20 cellular contexts compared by ENCODE assay signal in genomic region chr4:7237863-7238262, GRCh38. TPM values are rescaled to one million over a fixed set of nuclear protein-coding genes. Genes with fewer than 3 reads are reported as not detected.
DNase-seq lines count a peak whose midpoint lies in the region; ATAC-seq and TF ChIP-seq lines count a peak whose summit lies in the region.
"Had no signal": no experiment of that assay in that cellular context is flagged by ENCODE, and none has a peak within 500 bp of the region (broad histone marks: within the 10 kb centered on the region; RNA-seq: fewer than 3 reads in every experiment).

No MANE protein-coding gene starts in this region.

- H3K9me3 ChIP-seq in adipocyte (ENCODE audit: control insufficient read depth, low read length) (peaks cover 6% of the 10 kb centered on the region), hepatocyte (ENCODE audit: low read depth) (no peaks in the 10 kb centered on the region)
- H3K9me3 ChIP-seq: Caco-2, SJSA1 had no signal

- H3K27ac ChIP-seq in hepatocyte = peak overlapping the region; percentile 62
- H3K27ac ChIP-seq in GM23338 (ENCODE audit: low read depth) = no peak overlapping the region
- H3K27ac ChIP-seq: SJSA1 had no signal

- H3K4me2 ChIP-seq in hepatocyte = no peak overlapping the region
- H3K4me2 ChIP-seq in GM23338 = no peak overlapping the region

- H3K4me1 Mint-ChIP-seq in GM23338 = no peaks in the 10 kb centered on the region
- H3K4me1 Mint-ChIP-seq: CD14-positive monocyte had no signal

- peak; percentile 40 for DNase-seq in AG09319 (ENCODE audit: extremely low read depth, low read depth)
- DNase-seq in adipocyte (ENCODE audit: low read depth) = peak; percentile 30
- peak; percentile 46 to 51 for DNase-seq in foreskin fibroblast
- no peak for DNase-seq in hepatocyte (ENCODE audit: low spot score)
- DNase-seq in cortex of kidney (lab: John Stamatoyannopoulos, UW) = no peak
- DNase-seq in GM23338 (ENCODE audit: low spot score) = no peak
- DNase-seq: AML-193, Caco-2, DMS153, EL, MV-4-11, NCI-H187 treated with DMSO at 0.1 percent for 48 hours, NCI-H446, NCI-H748 treated with DMSO at 0.1 percent for 48 hours, RPMI8226 had no signal

- H3K36me3 ChIP-seq in adipocyte (ENCODE audit: control insufficient read depth, insufficient read depth, low read length, severe bottlenecking) (no peaks in the 10 kb centered on the region), hepatocyte (replicated peaks; ENCODE audit: insufficient read depth, low read depth) (no peaks in the 10 kb centered on the region), GM23338 (ENCODE audit: insufficient read depth) (no peaks in the 10 kb centered on the region)
- H3K36me3 ChIP-seq: SJSA1 had no signal

- H4K20me1 ChIP-seq in hepatocyte (ENCODE audit: insufficient read depth, poor library complexity, severe bottlenecking) = no peaks in the 10 kb centered on the region
- H4K20me1 ChIP-seq in GM23338 (replicated peaks; ENCODE audit: insufficient read depth) = no peaks in the 10 kb centered on the region

- H3K4me1 ChIP-seq in adipocyte (ENCODE audit: control insufficient read depth, insufficient read depth, low read length) (peaks cover 4% of the 10 kb centered on the region), hepatocyte (ENCODE audit: insufficient read depth) (peaks cover 13% of the 10 kb centered on the region), GM23338 (ENCODE audit: insufficient read depth) (no peaks in the 10 kb centered on the region)
- H3K4me1 ChIP-seq: Caco-2, SJSA1 had no signal

- H3K4me3 ChIP-seq in adipocyte (ENCODE audit: low read length) = no peak overlapping the region
- H3K4me3 ChIP-seq in foreskin fibroblast (ENCODE audit: low read depth in 1 of 2, low read length in 2 of 2) = no peak overlapping the region
- H3K4me3 ChIP-seq in hepatocyte = no peak overlapping the region
- no peak overlapping the region for H3K4me3 ChIP-seq in GM23338
- H3K4me3 ChIP-seq: K562, SJSA1 had no signal

- WGBS in hepatocyte (ENCODE audit: low lambda C conversion rate, missing lambda C conversion rate) = 73% methylated on average over 6 of the region's 6 CpGs

- H3K9me2 ChIP-seq in hepatocyte (replicated peaks; ENCODE audit: insufficient read depth) (no peaks in the 10 kb centered on the region), GM23338 (ENCODE audit: insufficient read depth) (no peaks in the 10 kb centered on the region)

- H3F3A ChIP-seq in GM23338 (replicated peaks; ENCODE audit: low read depth) = no peaks in the 10 kb centered on the region

- no peak overlapping the region for H3K9ac ChIP-seq in adipocyte (ENCODE audit: low read length)

- peaks cover 8% of the 10 kb centered on the region for H3K27me3 ChIP-seq in adipocyte (replicated peaks; ENCODE audit: control insufficient read depth, insufficient read depth, low read length)
- H3K27me3 ChIP-seq in hepatocyte = no peaks in the 10 kb centered on the region
- H3K27me3 ChIP-seq in GM23338 (ENCODE audit: insufficient read depth) = no peaks in the 10 kb centered on the region
- H3K27me3 ChIP-seq: SJSA1 had no signal

- H2AFZ ChIP-seq in hepatocyte = no peak overlapping the region
- H2AFZ ChIP-seq in GM23338 = no peak overlapping the region

- H3K4me3 Mint-ChIP-seq in GM23338 = no peak overlapping the region
- H3K4me3 Mint-ChIP-seq: CD14-positive monocyte had no signal

- H3K79me2 ChIP-seq in hepatocyte (no peaks in the 10 kb centered on the region), GM23338 (replicated peaks; ENCODE audit: insufficient read depth) (no peaks in the 10 kb centered on the region)

- ATAC-seq in GM18868 (IDR thresholded peaks at IDR 0.05; ENCODE audit: unreplicated experiment) = no peak
- ATAC-seq in GM23338 = no peak
- ATAC-seq in HG03135 (IDR thresholded peaks at IDR 0.05; ENCODE audit: unreplicated experiment) = no peak

- peaks cover 13% of the 10 kb centered on the region for H3K27me3 Mint-ChIP-seq in GM23338 (ENCODE audit: insufficient read depth, low read depth, poor library complexity)

- H3K9me3 Mint-ChIP-seq in GM23338 = peaks cover 4% of the 10 kb centered on the region; the same call in 2 of the 3 replicates

- no peaks in the 10 kb centered on the region; the same call in 2 of the 3 replicates for H3K36me3 Mint-ChIP-seq in GM23338 (ENCODE audit: low read depth)
- H3K36me3 Mint-ChIP-seq: CD14-positive monocyte had no signal

- no peak overlapping the region for H3K27ac Mint-ChIP-seq in GM23338
- H3K27ac Mint-ChIP-seq: CD14-positive monocyte had no signal

- no peak for TF ChIP-seq CTCF in AG09319 (IDR thresholded peaks at IDR 0.05; ENCODE audit: low read depth, low read length)
- no peak for TF ChIP-seq CTCF in foreskin fibroblast (IDR thresholded peaks at IDR 0.05; ENCODE audit: low read depth, low read length)
- TF ChIP-seq CTCF in hepatocyte (IDR thresholded peaks at IDR 0.05; ENCODE audit: poor library complexity) = no peak
- TF ChIP-seq CTCF in GM23338 (conservative IDR thresholded peaks at IDR 0.05; ENCODE audit: low read depth in 2 of 2) = no peak

TF ChIP-seq in GM23338, 12 proteins besides CTCF, POLR2A, EP300 and RAD21:
- TF ChIP-seq EZH2 (IDR thresholded peaks at IDR 0.05; ENCODE audit: low read depth, unreplicated experiment) = no peak
- no peak for TF ChIP-seq CREB1 (CRISPR knock-in tag; IDR thresholded peaks at IDR 0.05; ENCODE audit: low read depth)
- TF ChIP-seq JUNB (IDR thresholded peaks at IDR 0.05; ENCODE audit: unreplicated experiment) = no peak
- no peak for TF ChIP-seq ZNF331 (CRISPR knock-in tag; IDR thresholded peaks at IDR 0.05; ENCODE audit: low read depth)
- TF ChIP-seq REST (IDR thresholded peaks at IDR 0.05; ENCODE audit: unreplicated experiment) = no peak

RNA-seq across cellular contexts. Expression of gene SORCS2, which starts 45.5 kb away (rescaled TPM):
- total RNA-seq in hepatocyte = 1.6 and 2.4 TPM in 2 replicates
- polyA plus RNA-seq in hepatocyte (1.1 and 4.8 TPM in 2 replicates), GM23338 (2016; fragmentation: Nextera tagmentation; extraction: Ambion mirVana) (0.30 and 0.47 TPM in 2 replicates)
- total RNA-seq in GM23338 (2014; rRNA removed; shearing (Covaris generic)) = 2.4 and 8.3 TPM in 2 replicates
- total RNA-seq: K562 had no signal
- polyA plus RNA-seq: K562 had no signal

Comparison
In these comparisons a context has a peak if more than half of its experiments do, and no peak if none do; other contexts are left out.
1. DNase-seq: peak in AG09319 (single experiment), adipocyte (single experiment) and foreskin fibroblast (2 of 2); none in hepatocyte (single experiment), cortex of kidney (single experiment) and GM23338 (single experiment).